In the genomic region with DNA sequence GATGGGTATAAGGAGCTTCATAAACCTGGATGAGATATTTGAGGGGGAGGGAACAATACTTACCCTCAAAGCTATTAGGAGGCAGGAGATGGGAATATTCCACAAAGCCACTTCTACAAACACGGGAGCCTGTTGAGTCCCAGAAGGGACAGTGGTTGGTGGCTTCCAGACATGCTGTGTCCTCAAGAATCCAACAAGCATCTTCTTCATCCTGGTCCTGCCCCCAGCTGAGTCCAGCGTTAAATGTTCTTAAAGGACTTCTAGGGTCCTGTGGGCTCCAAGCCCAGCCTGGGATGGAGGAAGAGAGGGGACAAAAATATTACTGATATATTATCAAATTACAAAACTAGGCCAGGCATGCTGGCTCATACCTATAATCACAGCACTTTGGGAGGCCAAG, we compare ENCODE assay signal across 11 cellular contexts. TPM values are rescaled to one million over a fixed set of nuclear protein-coding genes. Genes with fewer than 3 reads are reported as not detected.
A peak's percentile ranks its signal among the peaks of the same experiment; 100 is the strongest.
DNase-seq lines count a peak whose midpoint lies in the region; ATAC-seq, FAIRE-seq and TF ChIP-seq lines count a peak whose summit lies in the region.
"Had no signal": no experiment of that assay in that cellular context is flagged by ENCODE, and none has a peak within 500 bp of the region (broad histone marks: within the 10 kb centered on the region; RNA-seq: fewer than 3 reads in every experiment).

No MANE protein-coding gene starts in this region.

- H3K36me3 Mint-ChIP-seq in activated CD4-positive, alpha-beta T cell treated with anti-CD3 and anti-CD28 coated beads for 36 hours (ENCODE audit: low read depth) = peaks cover 67% of the 10 kb centered on the region

- BruUV-seq in mammary epithelial cell (replicated peaks; lab: Mats Ljungman, UMichigan) = no TSS peak

- H3K4me3 ChIP-seq in OCI-LY3 (ENCODE audit: low read length) (peak overlapping the region; percentile 88), mammary epithelial cell (replicated peaks in 1 of 3; ENCODE audit: insufficient read depth in 1 of 3, low read depth in 2 of 3, low read length in 3 of 3) (no peak overlapping the region), retinal pigment epithelial cell (ENCODE audit: low read length) (peak overlapping the region; percentile 0)
- H3K4me3 ChIP-seq: thyroid gland had no signal

- no peaks in the 10 kb centered on the region for H3K9me3 Mint-ChIP-seq in activated CD4-positive, alpha-beta T cell treated with anti-CD3 and anti-CD28 coated beads for 36 hours (ENCODE audit: low read depth)
- H3K9me3 Mint-ChIP-seq: dendritic cell treated with granulocyte-macrophage colony-stimulating factor and Interleukin-4, amounts not matched to agents 40 ng/mL and 50 ng/mL, for 4 days had no signal

- no peak for FAIRE-seq in H54 (lab: Jason Lieb, UNC)

- peak overlapping the region; percentile 93 for H3K4me3 Mint-ChIP-seq in activated CD4-positive, alpha-beta T cell treated with anti-CD3 and anti-CD28 coated beads for 36 hours

- CTCF ChIA-PET in activated CD4-positive, alpha-beta T cell treated with anti-CD3 and anti-CD28 coated beads for 36 hours (lab: Charles Lee) = interaction anchor here (0.6 to 1.2 kb wide), 7 partner anchors 9 to 239 kb away, joined by 3 to 5 read pairs (median 3); no protein-coding TSS in a partner anchor
- CTCF ChIA-PET in mammary epithelial cell (lab: Charles Lee; ENCODE audit: low non-redundant PET) = no interaction called here

- H3K79me2 ChIP-seq in OCI-LY3 (ENCODE audit: low read length) (peaks cover 83% of the 10 kb centered on the region), mammary epithelial cell (ENCODE audit: insufficient read depth, low read length) (peaks cover 80% of the 10 kb centered on the region)

- in situ Hi-C loops in mammary epithelial cell (cut with MboI; ENCODE audit: low sequenced_read_pairs in 2 of 2) = no loop called here

- POLR2A ChIA-PET in activated CD4-positive, alpha-beta T cell treated with anti-CD3 and anti-CD28 coated beads for 36 hours (lab: Charles Lee) = interaction anchor here (0.6 to 3.2 kb wide), 9 partner anchors 9 to 174 kb away, joined by 3 to 23 read pairs (median 4); partner anchors contain the start of genes GANAB, HNRNPUL2, TTC9C and TUT1

- intact Hi-C loops in activated CD4-positive, alpha-beta T cell treated with anti-CD3 and anti-CD28 coated beads for 36 hours (cut with DNase I, micrococcal nuclease) = no loop called here
- intact Hi-C loops in mammary epithelial cell (cut with micrococcal nuclease) = no loop called here

- H2AFZ ChIP-seq in OCI-LY3 (ENCODE audit: low read depth, low read length) (no peak overlapping the region), mammary epithelial cell (ENCODE audit: low read depth, low read length) (no peak overlapping the region)

- H3K4me1 Mint-ChIP-seq in activated CD4-positive, alpha-beta T cell treated with anti-CD3 and anti-CD28 coated beads for 36 hours = peaks cover 48% of the 10 kb centered on the region

- H3K27me3 ChIP-seq in OCI-LY3 (ENCODE audit: low read depth, low read length) (no peaks in the 10 kb centered on the region), mammary epithelial cell (ENCODE audit: insufficient read depth, low read length) (no peaks in the 10 kb centered on the region)
- H3K27me3 ChIP-seq: thyroid gland had no signal

- no peaks in the 10 kb centered on the region for H3K27me3 Mint-ChIP-seq in activated CD4-positive, alpha-beta T cell treated with anti-CD3 and anti-CD28 coated beads for 36 hours
- H3K27me3 Mint-ChIP-seq: dendritic cell treated with granulocyte-macrophage colony-stimulating factor and Interleukin-4, amounts not matched to agents 40 ng/mL and 50 ng/mL, for 4 days had no signal

- no peak for ATAC-seq in activated CD4-positive, alpha-beta T cell treated with anti-CD3 and anti-CD28 coated beads for 36 hours
- no peak for ATAC-seq in HG03045 (IDR thresholded peaks at IDR 0.05; ENCODE audit: unreplicated experiment)

- H3K4me2 ChIP-seq in OCI-LY3 (ENCODE audit: low read length) = peak overlapping the region; percentile 90
- peak overlapping the region; percentile 97 for H3K4me2 ChIP-seq in mammary epithelial cell (ENCODE audit: insufficient read depth, low read depth, low read length)

- peak overlapping the region; percentile 85 for H3K27ac ChIP-seq in OCI-LY3 (ENCODE audit: low read length)
- H3K27ac ChIP-seq in mammary epithelial cell (ENCODE audit: insufficient read depth, low read depth, low read length) = no peak overlapping the region
- H3K27ac ChIP-seq: thyroid gland had no signal

- peak overlapping the region; percentile 89 for H3K27ac Mint-ChIP-seq in activated CD4-positive, alpha-beta T cell treated with anti-CD3 and anti-CD28 coated beads for 36 hours

- no peaks in the 10 kb centered on the region for H4K20me1 ChIP-seq in OCI-LY3 (ENCODE audit: insufficient read depth, low read length)
- H4K20me1 ChIP-seq in mammary epithelial cell (ENCODE audit: insufficient read depth, low read length) = no peaks in the 10 kb centered on the region

- H3K9ac ChIP-seq in OCI-LY3 (ENCODE audit: low read length) (peak overlapping the region; percentile 95), mammary epithelial cell (ENCODE audit: insufficient read depth, low read length) (no peak overlapping the region)

- 72% methylated on average over 2 of the region's 2 CpGs for WGBS in mammary epithelial cell (ENCODE audit: low coverage, missing lambda C conversion rate)

- dilution Hi-C loops in mammary epithelial cell (cut with HindIII; ENCODE audit: low sequenced_read_pairs) = no loop called here

- no peak for TF ChIP-seq POLR2A in H54 (IDR thresholded peaks at IDR 0.05; ENCODE audit: low read depth, low read length)

- H3K36me3 ChIP-seq in OCI-LY3 (replicated peaks; ENCODE audit: low read depth, low read length) (peaks cover 34% of the 10 kb centered on the region), mammary epithelial cell (ENCODE audit: insufficient read depth, low read length) (peaks cover 13% of the 10 kb centered on the region)
- H3K36me3 ChIP-seq: thyroid gland had no signal

- H3K9me3 ChIP-seq in OCI-LY3 (ENCODE audit: insufficient read depth, low read length) (no peaks in the 10 kb centered on the region), mammary epithelial cell (replicated peaks; ENCODE audit: insufficient read depth, low read length) (no peaks in the 10 kb centered on the region)
- H3K9me3 ChIP-seq: thyroid gland had no signal

- no peak for TF ChIP-seq CTCF in OCI-LY3 (IDR thresholded peaks at IDR 0.05; ENCODE audit: low read depth, low read length)
- TF ChIP-seq CTCF in mammary epithelial cell (conservative IDR thresholded peaks at IDR 0.05 in 1 of 2, IDR thresholded peaks at IDR 0.05 in 1 of 2; ENCODE audit: extremely low read depth in 1 of 2, insufficient read depth in 1 of 2, low read depth in 1 of 2, low read length in 2 of 2) = no peak
- TF ChIP-seq CTCF in retinal pigment epithelial cell (conservative IDR thresholded peaks at IDR 0.05; ENCODE audit: low read depth, low read length) = no peak

- no peak for DNase-seq in activated CD4-positive, alpha-beta T cell treated with anti-CD3 and anti-CD28 coated beads for 36 hours
- DNase-seq in activated CD4-positive, alpha-beta T cell treated with anti-CD3 and anti-CD28 coated beads, Interleukin-2, amount 50 U/mL, for 4 hours = no peak
- DNase-seq in mammary epithelial cell (no peak), retinal pigment epithelial cell (ENCODE audit: low read depth) (no peak), H54 (ENCODE audit: insufficient read length, low spot score) (no peak)
- no peak for DNase-seq in effector CD4-positive, alpha-beta T cell
- DNase-seq: stimulated activated CD4-positive, alpha-beta T cell treated with anti-CD3 and anti-CD28 coated beads, Interleukin-4, amount 100 ng/mL, for 1 hour; thyroid gland had no signal

- H3K4me1 ChIP-seq in OCI-LY3 (ENCODE audit: low read length) (peaks cover 25% of the 10 kb centered on the region), mammary epithelial cell (ENCODE audit: insufficient read depth, low read length) (peaks cover 17% of the 10 kb centered on the region)

RNA-seq across cellular contexts. Expression of gene CSKMT, which starts 2.3 kb away (rescaled TPM):
- 10 to 100 TPM; 12.6 to 31.3 TPM for total RNA-seq in activated CD4-positive, alpha-beta T cell treated with anti-CD3 and anti-CD28 coated beads for 36 hours
- total RNA-seq in mammary epithelial cell = 10 to 100 TPM in 1 of 2 donors, 1 to 10 TPM in 1; 2.2 to 18.2 TPM
- polyA plus RNA-seq in mammary epithelial cell = 2.9 TPM
- 15.0 TPM for polyA minus RNA-seq in mammary epithelial cell

RNA-seq across cellular contexts. Expression of gene C11orf98, which starts 2.5 kb away (rescaled TPM):
- 100 to 1,000 TPM; 108 to 135 TPM for total RNA-seq in activated CD4-positive, alpha-beta T cell treated with anti-CD3 and anti-CD28 coated beads for 36 hours
- total RNA-seq in mammary epithelial cell = 10 to 100 TPM; 18.0 to 68.3 TPM
- polyA plus RNA-seq in mammary epithelial cell = 65.7 TPM
- polyA minus RNA-seq in mammary epithelial cell = 39.4 TPM

RNA-seq across cellular contexts. Expression of gene UQCC3, which starts 4.0 kb away (rescaled TPM):
- total RNA-seq in activated CD4-positive, alpha-beta T cell treated with anti-CD3 and anti-CD28 coated beads for 36 hours = 1 to 10 TPM; 4.1 to 6.4 TPM
- 10 to 100 TPM in 1 of 2 donors, 1 to 10 TPM in 1; 4.0 to 11.5 TPM for total RNA-seq in mammary epithelial cell
- 11.8 TPM for polyA plus RNA-seq in mammary epithelial cell
- polyA minus RNA-seq in mammary epithelial cell = 2.1 TPM

RNA-seq across cellular contexts. Expression of gene LBHD1, which starts 4.6 kb away (rescaled TPM):
- 10 to 100 TPM; 11.9 to 15.5 TPM for total RNA-seq in activated CD4-positive, alpha-beta T cell treated with anti-CD3 and anti-CD28 coated beads for 36 hours
- total RNA-seq in mammary epithelial cell = 1 to 10 TPM; 5.3 to 8.7 TPM
- 9.2 TPM for polyA plus RNA-seq in mammary epithelial cell
- polyA minus RNA-seq in mammary epithelial cell = 21.4 TPM

RNA-seq across cellular contexts. Expression of gene UBXN1, which starts 11.4 kb away (rescaled TPM):
- total RNA-seq in activated CD4-positive, alpha-beta T cell treated with anti-CD3 and anti-CD28 coated beads for 36 hours = 100 to 1,000 TPM in 1 of 2 experiments, 10 to 100 TPM in 1; 95.6 to 119 TPM
- 10 to 100 TPM; 63.7 to 93.1 TPM for total RNA-seq in mammary epithelial cell
- polyA plus RNA-seq in mammary epithelial cell = 61.8 TPM
- 18.6 TPM for polyA minus RNA-seq in mammary epithelial cell

Comparison
In these comparisons a context has a peak if more than half of its experiments do, and no peak if none do; other contexts are left out.
1. H3K4me3 ChIP-seq: peak in OCI-LY3 (single experiment) and retinal pigment epithelial cell (single experiment); none in mammary epithelial cell (0 of 3).